In the genomic region with DNA sequence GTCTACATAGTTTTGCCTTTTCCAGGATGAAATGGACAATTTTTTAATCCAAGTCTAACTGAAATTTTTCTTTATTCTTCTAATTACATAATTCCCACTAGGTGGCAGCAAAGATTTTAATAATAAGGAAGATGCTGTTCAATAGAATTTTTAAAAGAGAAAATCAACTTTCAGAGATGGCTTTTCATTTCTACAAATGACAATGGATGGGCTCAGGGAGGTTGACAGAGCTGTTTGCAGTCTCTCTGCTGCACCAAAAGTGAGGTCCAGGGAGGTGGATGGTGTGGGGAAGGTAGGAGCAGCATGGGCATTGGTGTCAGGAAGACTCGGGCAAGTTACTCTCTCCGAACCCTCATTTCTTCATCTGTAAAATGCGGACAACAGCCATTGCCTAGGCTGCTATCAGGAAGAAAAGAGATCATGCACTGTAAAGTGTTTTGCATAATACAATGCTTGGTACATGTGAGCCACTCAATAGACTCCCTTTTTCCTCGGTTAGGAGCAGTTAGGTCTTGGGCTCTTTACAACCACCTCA, we compare ENCODE assay signal across 9 cellular contexts.
A peak's percentile ranks its signal among the peaks of the same experiment; 100 is the strongest.
DNase-seq lines count a peak whose midpoint lies in the region; ATAC-seq and TF ChIP-seq lines count a peak whose summit lies in the region.
"Had no signal": no experiment of that assay in that cellular context is flagged by ENCODE, and none has a peak within 500 bp of the region (broad histone marks: within the 10 kb centered on the region; RNA-seq: fewer than 3 reads in every experiment).

No MANE protein-coding gene starts in this region.

- no peak for ATAC-seq in GM21423 (IDR thresholded peaks at IDR 0.05; ENCODE audit: unreplicated experiment)
- ATAC-seq in GM18873 (IDR thresholded peaks at IDR 0.05; ENCODE audit: low FRiP score, unreplicated experiment) = no peak

- peak; percentile 47 to 51 for DNase-seq in AML-193 (lab: John Stamatoyannopoulos, UW)
- DNase-seq in HuH-7 (ENCODE audit: low spot score) = peak; percentile 14
- peak; percentile 2 for DNase-seq in SHP77 treated with DMSO at 0.1 percent for 48 hours (lab: John Stamatoyannopoulos, UW)
- DNase-seq in fibroblast of pulmonary artery (ENCODE audit: low read depth) = peak; percentile 56
- peak; percentile 58 for DNase-seq in retina
- no peak for DNase-seq in HPDE6-E6E7 (ENCODE audit: extremely low spot score)
- DNase-seq: activated naive CD8-positive, alpha-beta T cell treated with anti-CD3 and anti-CD28 coated beads, Interleukin-2, amount 10 ng/mL, durations not matched to agents 7 days and 5 days had no signal

- TF ChIP-seq CTCF in fibroblast of pulmonary artery (IDR thresholded peaks at IDR 0.05; ENCODE audit: low read length, missing control alignments) = peak; percentile 19

- peak overlapping the region; percentile 25 for H3K4me3 ChIP-seq in fibroblast of pulmonary artery (replicated peaks; ENCODE audit: low read depth, low read length)
